Comparison of ENCODE assay signal across 9 cellular contexts in genomic region chr5:74254257-74254656, GRCh38.
"Had no signal": no experiment of that assay in that cellular context is flagged by ENCODE, and none has a peak within 500 bp of the region (broad histone marks: within the 10 kb centered on the region; RNA-seq: fewer than 3 reads in every experiment).

No MANE protein-coding gene starts in this region.

- H3K27ac ChIP-seq: HL-60, KMS-11 had no signal

- FAIRE-seq: HepG2, HTR-8/SVneo, K562 had no signal

- H3K27ac Mint-ChIP-seq: IgD-negative memory B cell had no signal

- H3K4me3 Mint-ChIP-seq: IgD-negative memory B cell had no signal

- H3K4me2 ChIP-seq: KMS-11 had no signal

- H3K4me3 ChIP-seq: K562 had no signal

- DNase-seq: IMR-90, KBM-7, KG1 had no signal

- H3K9ac ChIP-seq: KMS-11 had no signal
